27 cellular contexts compared by ENCODE assay signal in the genomic region with DNA sequence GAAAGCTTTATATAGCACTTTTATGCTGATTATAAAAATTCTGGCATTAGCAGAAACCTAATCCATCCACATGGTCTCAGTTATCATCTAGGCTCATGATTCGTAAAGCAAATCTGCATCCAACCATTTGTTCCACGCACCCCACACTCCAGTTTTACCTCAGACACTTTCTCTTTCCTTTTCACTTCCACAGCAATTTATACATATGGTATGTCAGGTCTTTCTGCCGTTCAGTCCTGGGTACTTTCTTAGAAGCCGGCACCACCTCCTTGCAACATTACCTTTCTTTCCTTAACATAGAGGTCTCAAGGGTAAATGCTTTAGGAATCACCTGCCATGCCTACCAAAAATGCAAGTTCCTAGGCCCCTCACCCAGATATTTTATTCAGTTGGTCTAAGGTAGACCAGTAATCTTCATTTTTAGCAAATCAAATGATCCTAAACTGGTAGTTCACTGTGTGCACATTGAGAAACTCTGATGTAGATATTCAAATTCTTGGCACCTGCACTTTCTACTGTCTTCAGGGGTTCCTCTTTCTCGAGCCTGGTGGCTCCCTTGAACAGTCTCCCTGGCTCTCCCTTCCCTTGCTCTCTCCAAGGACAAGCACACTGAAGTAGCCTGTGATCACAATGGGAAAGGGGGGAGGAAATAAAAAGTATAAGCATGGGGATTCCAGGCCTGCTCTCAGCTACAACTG. TPM values are rescaled to one million over a fixed set of nuclear protein-coding genes. Genes with fewer than 3 reads are reported as not detected.
DNase-seq lines count a peak whose midpoint lies in the region; ATAC-seq, FAIRE-seq and TF ChIP-seq lines count a peak whose summit lies in the region.
"Had no signal": no experiment of that assay in that cellular context is flagged by ENCODE, and none has a peak within 500 bp of the region (broad histone marks: within the 10 kb centered on the region; RNA-seq: fewer than 3 reads in every experiment).

No MANE protein-coding gene starts in this region.

- H3K27ac ChIP-seq in H1 (ENCODE audit: low read depth, low read length): no peak overlapping the region
- H3K27ac ChIP-seq: adrenal gland, C4-2B, cardiac muscle cell, lower lobe of right lung, prostate gland had no signal

- no peak overlapping the region; the same call in 1 of the 2 replicates for H2AK5ac ChIP-seq in H1 (ENCODE audit: low read depth, low read length)

- no peak overlapping the region for H3K4me3 Mint-ChIP-seq in activated CD4-positive, alpha-beta memory T cell treated with anti-CD3 and anti-CD28 coated beads for 36 hours
- H3K4me3 Mint-ChIP-seq in activated CD4-positive, alpha-beta memory T cell treated with anti-CD3 and anti-CD28 coated beads, Interleukin-2, amount 10 ng/mL, durations not matched to agents 7 days and 5 days: no peak overlapping the region
- H3K4me3 Mint-ChIP-seq in stimulated activated memory B cell treated with anti-CD40 and anti-IgM and Interleukin-4, amounts not matched to agents 10 μg/mL and 1 μg/mL and 100 μg/mL, for 72 hours: peak overlapping the region; percentile 41

- no peak overlapping the region for H4K5ac ChIP-seq in H1 (ENCODE audit: insufficient read length, low read depth, low read length)

- no peak overlapping the region for H2BK120ac ChIP-seq in H1 (replicated peaks; ENCODE audit: low read depth, low read length)

- H3K14ac ChIP-seq in H1 (ENCODE audit: insufficient read length): no peak overlapping the region

- H3K36me3 ChIP-seq in H1 (ENCODE audit: control insufficient read depth in 2 of 4, insufficient read depth in 4 of 4, low read length in 3 of 4): no peaks in the 10 kb centered on the region
- H3K36me3 ChIP-seq: adrenal gland, cardiac muscle cell, lower lobe of right lung, MG63, prostate gland had no signal

- H3K56ac ChIP-seq in H1 (replicated peaks; ENCODE audit: insufficient read length, low read depth, low read length): no peak overlapping the region

- no peak overlapping the region for H2AFZ ChIP-seq in H1 (ENCODE audit: low read length)
- H2AFZ ChIP-seq: GM23338 had no signal

- TF ChIP-seq RAD21 in H1 (IDR thresholded peaks at IDR 0.05 in 1 of 2, conservative IDR thresholded peaks at IDR 0.05 in 1 of 2; ENCODE audit: low read depth in 2 of 2, low read length in 2 of 2): no peak

- no peak overlapping the region for H3K4me3 ChIP-seq in H1 (ENCODE audit: extremely low read depth in 1 of 4, insufficient read depth in 2 of 4, low read depth in 3 of 4, low read length in 4 of 4)
- H3K4me3 ChIP-seq: adrenal gland, cardiac muscle cell, GM23338, lower lobe of right lung, MG63, prostate gland had no signal

- 88% methylated on average over 5 of the region's 5 CpGs; no CpG with 5 or more reads in 1 of the 2 experiments for WGBS in H1 (ENCODE audit: extremely low coverage in 1 of 2, insufficient coverage in 1 of 2, insufficient read length in 1 of 2, insufficient replicate concordance in 2 of 2, low coverage in 1 of 2, low lambda C conversion rate in 2 of 2, missing lambda C conversion rate in 1 of 2), 2 experiments

- POLR2A ChIA-PET in activated CD4-positive, alpha-beta memory T cell treated with anti-CD3 and anti-CD28 coated beads for 36 hours (lab: Charles Lee): no interaction called here
- POLR2A ChIA-PET in activated CD4-positive, alpha-beta memory T cell treated with anti-CD3 and anti-CD28 coated beads, Interleukin-2, amount 10 ng/mL, durations not matched to agents 7 days and 5 days (lab: Charles Lee): no interaction called here
- POLR2A ChIA-PET in H1 (lab: Charles Lee; ENCODE audit: partially characterized antibody): no interaction called here

- CTCF ChIA-PET in activated CD4-positive, alpha-beta memory T cell treated with anti-CD3 and anti-CD28 coated beads for 36 hours (lab: Charles Lee): interaction anchor here (1.7 kb wide), 1 partner anchor 134 kb away, joined by 4 read pairs; no protein-coding TSS in a partner anchor
- CTCF ChIA-PET in activated CD4-positive, alpha-beta memory T cell treated with anti-CD3 and anti-CD28 coated beads, Interleukin-2, amount 10 ng/mL, durations not matched to agents 7 days and 5 days (lab: Charles Lee): interaction anchor here (1.8 kb wide), 1 partner anchor 12 kb away, joined by 6 read pairs; no protein-coding TSS in a partner anchor
- CTCF ChIA-PET in H1 (lab: Charles Lee; ENCODE audit: partially characterized antibody): no interaction called here

- FAIRE-seq in H1 (lab: Jason Lieb, UNC): no peak
- FAIRE-seq: keratinocyte had no signal

- no peaks in the 10 kb centered on the region; the same call in 1 of the 2 replicates for H3K79me1 ChIP-seq in H1 (ENCODE audit: low read depth, low read length)

- no peak for TF ChIP-seq CTCF in H1 (IDR thresholded peaks at IDR 0.05; ENCODE audit: control extremely low read depth in 1 of 3, insufficient read depth in 1 of 3, low read depth in 1 of 3, low read length in 3 of 3)

- H3K27ac Mint-ChIP-seq in activated CD4-positive, alpha-beta memory T cell treated with anti-CD3 and anti-CD28 coated beads for 36 hours: no peak overlapping the region
- no peak overlapping the region for H3K27ac Mint-ChIP-seq in activated CD4-positive, alpha-beta memory T cell treated with anti-CD3 and anti-CD28 coated beads, Interleukin-2, amount 10 ng/mL, durations not matched to agents 7 days and 5 days
- H3K27ac Mint-ChIP-seq in stimulated activated memory B cell treated with anti-CD40 and anti-IgM and Interleukin-4, amounts not matched to agents 10 μg/mL and 1 μg/mL and 100 μg/mL, for 72 hours: peak overlapping the region; percentile 79
- H3K27ac Mint-ChIP-seq: activated T-helper 2 cell treated with anti-CD3 and anti-CD28 coated beads, Interferon-gamma antibody, Interleukin-2, Interleukin-4, amounts not matched to agents 10 μg/mL and 5 μg/mL and 100 μg/mL, durations not matched to agents 14 hours and 24 hours and 36 hours; GM23338; nephron progenitor cell had no signal

- H3K4ac ChIP-seq in H1 (replicated peaks; ENCODE audit: insufficient read length, low read depth, low read length): no peak overlapping the region

- no peak overlapping the region for H4K91ac ChIP-seq in H1 (replicated peaks; ENCODE audit: insufficient read length, low read length)

- H3K79me2 ChIP-seq in H1 (ENCODE audit: control insufficient read depth in 1 of 2, insufficient read depth in 2 of 2, low read length in 2 of 2): peaks cover 7 to 16% of the 10 kb centered on the region in 2 experiments

- intact Hi-C loops in activated CD4-positive, alpha-beta memory T cell treated with anti-CD3 and anti-CD28 coated beads for 36 hours (cut with micrococcal nuclease): no loop called here

- H3K4me1 ChIP-seq in H1 (replicated peaks in 1 of 4; ENCODE audit: control insufficient read depth in 3 of 4, insufficient read depth in 4 of 4, low read length in 3 of 4): peaks cover 9 to 16% (median 11%) of the 10 kb centered on the region in 4 experiments

- ATAC-seq in HG03175 (IDR thresholded peaks at IDR 0.05; ENCODE audit: unreplicated experiment): peak; percentile 18
- no peak for ATAC-seq in stimulated activated memory B cell treated with anti-CD40 and anti-IgM and Interleukin-4, amounts not matched to agents 10 μg/mL and 1 μg/mL and 100 μg/mL, for 72 hours
- ATAC-seq in HG02759 (IDR thresholded peaks at IDR 0.05; ENCODE audit: unreplicated experiment): no peak
- ATAC-seq: GM23338, lower lobe of right lung, Panc1 had no signal

- H2BK20ac ChIP-seq in H1 (ENCODE audit: low read length): no peak overlapping the region

- H3K23ac ChIP-seq in H1 (ENCODE audit: insufficient read length): no peak overlapping the region

- peak; percentile 16 for DNase-seq in activated CD4-positive, alpha-beta memory T cell treated with anti-CD3 and anti-CD28 coated beads for 36 hours
- DNase-seq in activated CD4-positive, alpha-beta memory T cell treated with anti-CD3 and anti-CD28 coated beads, Interleukin-2, amount 10 ng/mL, durations not matched to agents 7 days and 5 days: no peak
- DNase-seq in H1 (ENCODE audit: low read depth in 1 of 2, low spot score in 2 of 2) (no peak), A172 (ENCODE audit: low spot score) (no peak), HT-29 (ENCODE audit: low spot score) (no peak)
- DNase-seq: activated CD4-positive, CD25-positive, alpha-beta regulatory T cell; adrenal gland; DMS53; hypothalamus; lower lobe of right lung; MG63; NCI-H1694; nephron progenitor cell; stimulated activated CD4-positive, alpha-beta T cell treated with anti-CD3 and anti-CD28 coated beads, Interleukin-2, amount 100 ng/mL, for 48 hours; T-helper 9 cell had no signal

- H3K27me3 Mint-ChIP-seq in activated CD4-positive, alpha-beta memory T cell treated with anti-CD3 and anti-CD28 coated beads for 36 hours: no peaks in the 10 kb centered on the region
- H3K27me3 Mint-ChIP-seq in activated CD4-positive, alpha-beta memory T cell treated with anti-CD3 and anti-CD28 coated beads, Interleukin-2, amount 10 ng/mL, durations not matched to agents 7 days and 5 days: peaks cover 11% of the 10 kb centered on the region
- H3K27me3 Mint-ChIP-seq in stimulated activated memory B cell treated with anti-CD40 and anti-IgM and Interleukin-4, amounts not matched to agents 10 μg/mL and 1 μg/mL and 100 μg/mL, for 72 hours: no peaks in the 10 kb centered on the region

- no peaks in the 10 kb centered on the region for H3K27me3 ChIP-seq in H1 (replicated peaks in 1 of 4; ENCODE audit: control insufficient read depth in 3 of 4, extremely low read depth in 1 of 4, insufficient read depth in 3 of 4, low read length in 3 of 4)
- H3K27me3 ChIP-seq: adrenal gland, cardiac muscle cell, MG63 had no signal

- no peaks in the 10 kb centered on the region for H3K9me3 Mint-ChIP-seq in activated CD4-positive, alpha-beta memory T cell treated with anti-CD3 and anti-CD28 coated beads for 36 hours
- no peaks in the 10 kb centered on the region for H3K9me3 Mint-ChIP-seq in activated CD4-positive, alpha-beta memory T cell treated with anti-CD3 and anti-CD28 coated beads, Interleukin-2, amount 10 ng/mL, durations not matched to agents 7 days and 5 days
- no peaks in the 10 kb centered on the region for H3K9me3 Mint-ChIP-seq in stimulated activated memory B cell treated with anti-CD40 and anti-IgM and Interleukin-4, amounts not matched to agents 10 μg/mL and 1 μg/mL and 100 μg/mL, for 72 hours
- H3K9me3 Mint-ChIP-seq: activated T-helper 2 cell treated with anti-CD3 and anti-CD28 coated beads, Interferon-gamma antibody, Interleukin-2, Interleukin-4, amounts not matched to agents 10 μg/mL and 5 μg/mL and 100 μg/mL, durations not matched to agents 14 hours and 24 hours and 36 hours; GM23338; nephron progenitor cell had no signal

- peaks cover 4 to 5% of the 10 kb centered on the region in 2 experiments for H4K20me1 ChIP-seq in H1 (replicated peaks in 1 of 2; ENCODE audit: control insufficient read depth in 1 of 2, insufficient read depth in 2 of 2, low read length in 2 of 2)

- peaks cover 19% of the 10 kb centered on the region for H3K4me1 Mint-ChIP-seq in activated CD4-positive, alpha-beta memory T cell treated with anti-CD3 and anti-CD28 coated beads for 36 hours (ENCODE audit: low read depth)
- H3K4me1 Mint-ChIP-seq in activated CD4-positive, alpha-beta memory T cell treated with anti-CD3 and anti-CD28 coated beads, Interleukin-2, amount 10 ng/mL, durations not matched to agents 7 days and 5 days: peaks cover 25% of the 10 kb centered on the region
- H3K4me1 Mint-ChIP-seq in stimulated activated memory B cell treated with anti-CD40 and anti-IgM and Interleukin-4, amounts not matched to agents 10 μg/mL and 1 μg/mL and 100 μg/mL, for 72 hours: peaks cover 29% of the 10 kb centered on the region

- no peak overlapping the region for H3K4me2 ChIP-seq in H1 (ENCODE audit: insufficient read depth in 1 of 2, low read depth in 2 of 2, low read length in 2 of 2)
- H3K4me2 ChIP-seq: GM23338 had no signal

- H3K9me3 ChIP-seq in H1 (ENCODE audit: insufficient read depth in 2 of 2, low read depth in 1 of 2, low read length in 1 of 2): no peaks in the 10 kb centered on the region
- H3K9me3 ChIP-seq: adrenal gland, lower lobe of right lung, MG63, prostate gland had no signal

- no peak overlapping the region for H2BK12ac ChIP-seq in H1 (ENCODE audit: low read depth, low read length)

- H3K23me2 ChIP-seq in H1 (ENCODE audit: low read depth, low read length): peaks cover 5% of the 10 kb centered on the region; the same call in 1 of the 2 replicates

- no peak overlapping the region for H3K18ac ChIP-seq in H1 (ENCODE audit: extremely low read depth, low read length)

- peaks cover 3% of the 10 kb centered on the region for H3K36me3 Mint-ChIP-seq in activated CD4-positive, alpha-beta memory T cell treated with anti-CD3 and anti-CD28 coated beads for 36 hours
- H3K36me3 Mint-ChIP-seq in activated CD4-positive, alpha-beta memory T cell treated with anti-CD3 and anti-CD28 coated beads, Interleukin-2, amount 10 ng/mL, durations not matched to agents 7 days and 5 days (ENCODE audit: low read depth): peaks cover 1% of the 10 kb centered on the region
- peaks cover under 1% of the 10 kb centered on the region for H3K36me3 Mint-ChIP-seq in stimulated activated memory B cell treated with anti-CD40 and anti-IgM and Interleukin-4, amounts not matched to agents 10 μg/mL and 1 μg/mL and 100 μg/mL, for 72 hours

- H2BK15ac ChIP-seq in H1 (ENCODE audit: low read length): 0 out of 2 replicates have a peak overlapping the region, but pooled peaks have one; percentile 49

- no peak overlapping the region for H4K8ac ChIP-seq in H1 (ENCODE audit: extremely low read depth, insufficient read depth, low read length)

- TF ChIP-seq POLR2A in H1 (IDR thresholded peaks at IDR 0.05; ENCODE audit: control extremely low read depth in 1 of 2, low read depth in 2 of 2, low read length in 2 of 2): no peak

- no peak for TF ChIP-seq EP300 in H1 (IDR thresholded peaks at IDR 0.05; ENCODE audit: borderline replicate concordance in 1 of 2, low read depth in 2 of 2, low read length in 2 of 2)

- no peak overlapping the region for H3K9ac ChIP-seq in H1 (replicated peaks in 1 of 4; ENCODE audit: extremely low read depth in 1 of 4, low read depth in 3 of 4, low read length in 3 of 4)

- H2BK5ac ChIP-seq in H1 (ENCODE audit: low read depth, low read length): no peak overlapping the region

RNA-seq across cellular contexts. Expression of a gene that starts 2.8 kb away (rescaled TPM):
- total RNA-seq in activated CD4-positive, alpha-beta memory T cell treated with anti-CD3 and anti-CD28 coated beads for 36 hours: 10 to 100 TPM; 15.9 to 17.8 TPM
- 10 to 100 TPM; 38.5 to 40.5 TPM for total RNA-seq in activated CD4-positive, alpha-beta memory T cell treated with anti-CD3 and anti-CD28 coated beads, Interleukin-2, amount 10 ng/mL, durations not matched to agents 7 days and 5 days
- 62.9 and 64.6 TPM in 2 replicates for total RNA-seq in H1 (2021; fragmentation: NEBNext Ultra II Directional; extraction: Animal tissue kit (Norgen Biotek cat#: 25700))
- 15.8 and 24.8 TPM in 2 replicates for polyA plus RNA-seq in H1 (2011; rRNA removed)
- 25.8 TPM for polyA plus RNA-seq in H1 (2011; cell fraction: cytosol; rRNA removed)
- polyA plus RNA-seq in H1 (2011; cell fraction: nucleus; rRNA removed): 10.7 TPM
- 15.2 to 33.8 TPM (median 19.6 TPM) in 4 replicates for polyA plus RNA-seq in H1 (2012, experiment 1 of 2)
- 3.0 TPM for polyA plus RNA-seq in H1 (2012, experiment 2 of 2)
- polyA plus RNA-seq in H1 (2013, experiment 1 of 2): 57.0 TPM
- polyA plus RNA-seq in H1 (2013, experiment 2 of 2): 56.3 TPM
- polyA minus RNA-seq in H1 (2011; rRNA and poly(A)+ RNA removed): 23.7 and 32.2 TPM in 2 replicates
- polyA minus RNA-seq in H1 (2011; cell fraction: cytosol; rRNA and poly(A)+ RNA removed): 22.0 TPM
- polyA minus RNA-seq in H1 (2011; cell fraction: nucleus; rRNA and poly(A)+ RNA removed): 31.2 TPM
- 16.9 and 17.1 TPM in 2 replicates for total RNA-seq in A172 (2014; rRNA removed; shearing (Covaris generic))
- 8.2 and 10.2 TPM in 2 replicates for total RNA-seq in HT-29 (2014; rRNA removed; shearing (Covaris generic))

RNA-seq across cellular contexts. Expression of a gene that starts 58.5 kb away (rescaled TPM):
- 10 to 100 TPM in 1 of 2 experiments, 1 to 10 TPM in 1; 9.8 to 10.1 TPM for total RNA-seq in activated CD4-positive, alpha-beta memory T cell treated with anti-CD3 and anti-CD28 coated beads for 36 hours
- 10 to 100 TPM; 10.9 to 11.3 TPM for total RNA-seq in activated CD4-positive, alpha-beta memory T cell treated with anti-CD3 and anti-CD28 coated beads, Interleukin-2, amount 10 ng/mL, durations not matched to agents 7 days and 5 days
- total RNA-seq in H1 (2021; fragmentation: NEBNext Ultra II Directional; extraction: Animal tissue kit (Norgen Biotek cat#: 25700)): 7.7 TPM in 2 replicates
- 2.7 and 4.3 TPM in 2 replicates for polyA plus RNA-seq in H1 (2011; rRNA removed)
- polyA plus RNA-seq in H1 (2011; cell fraction: cytosol; rRNA removed): 6.8 TPM
- 1.0 TPM for polyA plus RNA-seq in H1 (2011; cell fraction: nucleus; rRNA removed)
- 1.9 to 4.9 TPM (median 2.5 TPM) in 4 replicates for polyA plus RNA-seq in H1 (2012, experiment 1 of 2)
- polyA plus RNA-seq in H1 (2012, experiment 2 of 2): 2.0 TPM
- polyA plus RNA-seq in H1 (2013, experiment 1 of 2): 12.2 TPM
- 11.0 TPM for polyA plus RNA-seq in H1 (2013, experiment 2 of 2)
- polyA minus RNA-seq in H1 (2011; rRNA and poly(A)+ RNA removed): 1.0 and 2.2 TPM in 2 replicates
- polyA minus RNA-seq in H1 (2011; cell fraction: cytosol; rRNA and poly(A)+ RNA removed): 3.9 TPM
- polyA minus RNA-seq in H1 (2011; cell fraction: nucleus; rRNA and poly(A)+ RNA removed): 6.4 TPM
- total RNA-seq in A172 (2014; rRNA removed; shearing (Covaris generic)): 35.6 and 36.7 TPM in 2 replicates
- 1.3 and 2.5 TPM in 2 replicates for total RNA-seq in HT-29 (2014; rRNA removed; shearing (Covaris generic))

RNA-seq across cellular contexts. Expression of a gene that starts 58.6 kb away (rescaled TPM):
- under 1 TPM in 1 of 2 experiments, not detected in 1; 0.10 TPM for total RNA-seq in activated CD4-positive, alpha-beta memory T cell treated with anti-CD3 and anti-CD28 coated beads for 36 hours
- total RNA-seq in activated CD4-positive, alpha-beta memory T cell treated with anti-CD3 and anti-CD28 coated beads, Interleukin-2, amount 10 ng/mL, durations not matched to agents 7 days and 5 days: not detected
- total RNA-seq in H1 (2021; fragmentation: NEBNext Ultra II Directional; extraction: Animal tissue kit (Norgen Biotek cat#: 25700)): 0.28 TPM in 1 of 2 replicates, not detected in the other
- polyA plus RNA-seq in H1 (2011; rRNA removed): 0.12 TPM in 1 of 2 replicates, not detected in the other
- 0.05 TPM for polyA plus RNA-seq in H1 (2011; cell fraction: cytosol; rRNA removed)
- not detected for polyA plus RNA-seq in H1 (2011; cell fraction: nucleus; rRNA removed)
- 0.42 TPM in 1 of 4 replicates, not detected in the others for polyA plus RNA-seq in H1 (2012, experiment 1 of 2)
- polyA plus RNA-seq in H1 (2012, experiment 2 of 2): not detected
- 0.41 TPM for polyA plus RNA-seq in H1 (2013, experiment 1 of 2)
- 0.28 TPM for polyA plus RNA-seq in H1 (2013, experiment 2 of 2)
- polyA minus RNA-seq in H1 (2011; rRNA and poly(A)+ RNA removed): 0.49 TPM in 1 of 2 replicates, not detected in the other
- polyA minus RNA-seq in H1 (2011; cell fraction: cytosol; rRNA and poly(A)+ RNA removed): not detected
- polyA minus RNA-seq in H1 (2011; cell fraction: nucleus; rRNA and poly(A)+ RNA removed): not detected
- 0.38 TPM in 1 of 2 replicates, not detected in the other for total RNA-seq in A172 (2014; rRNA removed; shearing (Covaris generic))
- not detected in 2 replicates for total RNA-seq in HT-29 (2014; rRNA removed; shearing (Covaris generic))
- total RNA-seq: activated T-helper 2 cell treated with anti-CD3 and anti-CD28 coated beads, Interferon-gamma antibody, Interleukin-2, Interleukin-4, amounts not matched to agents 10 μg/mL and 5 μg/mL and 100 μg/mL, durations not matched to agents 14 hours and 24 hours and 36 hours; dermis microvascular lymphatic vessel endothelial cell; fibroblast of villous mesenchyme; GM23338 had no signal
